Comparison of ENCODE assay signal across 1 cellular context in genomic region chr11:102452461-102453285, GRCh38.
A peak's percentile ranks its signal among the peaks of the same experiment; 100 is the strongest.
TF ChIP-seq lines count a peak whose summit lies in the region.

Gene TMEM123, minus strand, starts transcription at chr11:102452765. Its CDS starts 142 bp downstream, at chr11:102452623.

TF ChIP-seq in K562, 482 proteins besides CTCF, POLR2A, EP300 and RAD21 (continued from another document and continues in another):
- TF ChIP-seq GTF3C2 (IDR thresholded peaks at IDR 0.05; ENCODE audit: borderline replicate concordance, extremely low read depth, insufficient read length) (no peak), ZNF146 (CRISPR knock-in tag; IDR thresholded peaks at IDR 0.05; ENCODE audit: unreplicated experiment) (no peak), HDAC2 (IDR thresholded peaks at IDR 0.05) (no peak), GATAD2A (IDR thresholded peaks at IDR 0.05) (no peak), EZH2 (IDR thresholded peaks at IDR 0.05; ENCODE audit: borderline replicate concordance, low read depth, low read length) (no peak), SETDB1 (IDR thresholded peaks at IDR 0.05; ENCODE audit: low read length) (no peak), RBM22 (IDR thresholded peaks at IDR 0.05; ENCODE audit: low read depth, low read length, poor library complexity, severe bottlenecking) (no peak), ZNF263 (CRISPR knock-in tag; IDR thresholded peaks at IDR 0.05; ENCODE audit: borderline replicate concordance) (peak; percentile 92), CTCFL (IDR thresholded peaks at IDR 0.05; ENCODE audit: borderline replicate concordance, insufficient read depth, low read depth, low read length, poor library complexity, severe bottlenecking) (peak; percentile 28), GMEB1 (CRISPR knock-in tag; IDR thresholded peaks at IDR 0.05) (no peak), DEAF1 (CRISPR knock-in tag; IDR thresholded peaks at IDR 0.05) (no peak), ZNF75A (CRISPR knock-in tag; IDR thresholded peaks at IDR 0.05) (no peak), ARID1B (IDR thresholded peaks at IDR 0.05) (0 out of 2 replicates have a peak, but pooled peaks have one; percentile 18), TEAD1 (CRISPR knock-in tag; IDR thresholded peaks at IDR 0.05) (no peak), BRF1 (IDR thresholded peaks at IDR 0.05; ENCODE audit: borderline replicate concordance, extremely low read depth, insufficient read length) (no peak), SRF (CRISPR knock-in tag; IDR thresholded peaks at IDR 0.05) (peak in 1 of 2 experiments; percentile 55; a peak in 2 of 4 replicates), ZNF232 (CRISPR knock-in tag; IDR thresholded peaks at IDR 0.05) (peak; percentile 25; the same call in 1 of the 2 replicates), ZNF445 (CRISPR knock-in tag; IDR thresholded peaks at IDR 0.05; ENCODE audit: low read depth) (no peak), TCF7 (IDR thresholded peaks at IDR 0.05; ENCODE audit: borderline replicate concordance) (no peak), ARID4B (CRISPR knock-in tag; IDR thresholded peaks at IDR 0.05) (0 out of 2 replicates have a peak, but pooled peaks have one; percentile 20), CXXC5 (CRISPR knock-in tag; IDR thresholded peaks at IDR 0.05) (peak; percentile 50), MAFG (tag; conservative IDR thresholded peaks at IDR 0.05) (no peak), ZNF282 (CRISPR knock-in tag; IDR thresholded peaks at IDR 0.05) (peak; percentile 76; the same call in 1 of the 2 replicates), RBM25 (IDR thresholded peaks at IDR 0.05; ENCODE audit: low read depth, low read length, severe bottlenecking) (no peak), ZNF766 (CRISPR knock-in tag; conservative IDR thresholded peaks at IDR 0.05) (no peak), ZNF407 (IDR thresholded peaks at IDR 0.05; ENCODE audit: low read depth) (no peak), YBX1 (IDR thresholded peaks at IDR 0.05) (no peak), FOXM1 (IDR thresholded peaks at IDR 0.05; ENCODE audit: low read depth) (no peak), FOXM1 (CRISPR knock-in tag; IDR thresholded peaks at IDR 0.05; ENCODE audit: low read depth) (0 out of 2 replicates have a peak, but pooled peaks have one; percentile 85), CCAR2 (IDR thresholded peaks at IDR 0.05; ENCODE audit: low read depth, low read length) (no peak), TSC22D4 (tag; IDR thresholded peaks at IDR 0.05) (no peak), SAFB2 (IDR thresholded peaks at IDR 0.05; ENCODE audit: borderline replicate concordance, low read depth, low read length, severe bottlenecking) (no peak), CBX1 (IDR thresholded peaks at IDR 0.05; ENCODE audit: low read depth) (0 out of 2 replicates have a peak, but pooled peaks have one; percentile 65), CEBPG (CRISPR knock-in tag; IDR thresholded peaks at IDR 0.05) (no peak), CEBPG (tag; conservative IDR thresholded peaks at IDR 0.05 in 1 of 2, IDR thresholded peaks at IDR 0.05 in 1 of 2) (no peak), ZNF197 (CRISPR knock-in tag; IDR thresholded peaks at IDR 0.05; ENCODE audit: low read depth) (no peak), PCBP1 (IDR thresholded peaks at IDR 0.05; ENCODE audit: low read depth, low read length, poor library complexity, severe bottlenecking) (no peak), MYBL2 (IDR thresholded peaks at IDR 0.05; ENCODE audit: low read depth) (no peak), MYBL2 (CRISPR knock-in tag; IDR thresholded peaks at IDR 0.05; ENCODE audit: borderline replicate concordance) (no peak), MYC (IDR thresholded peaks at IDR 0.05; ENCODE audit: low read depth, low read length) (peak; percentile 69; the same call in 1 of the 2 replicates), MYC (CRISPR knock-in tag; IDR thresholded peaks at IDR 0.05; ENCODE audit: borderline replicate concordance, low read depth) (no peak)
